In the genomic region with DNA sequence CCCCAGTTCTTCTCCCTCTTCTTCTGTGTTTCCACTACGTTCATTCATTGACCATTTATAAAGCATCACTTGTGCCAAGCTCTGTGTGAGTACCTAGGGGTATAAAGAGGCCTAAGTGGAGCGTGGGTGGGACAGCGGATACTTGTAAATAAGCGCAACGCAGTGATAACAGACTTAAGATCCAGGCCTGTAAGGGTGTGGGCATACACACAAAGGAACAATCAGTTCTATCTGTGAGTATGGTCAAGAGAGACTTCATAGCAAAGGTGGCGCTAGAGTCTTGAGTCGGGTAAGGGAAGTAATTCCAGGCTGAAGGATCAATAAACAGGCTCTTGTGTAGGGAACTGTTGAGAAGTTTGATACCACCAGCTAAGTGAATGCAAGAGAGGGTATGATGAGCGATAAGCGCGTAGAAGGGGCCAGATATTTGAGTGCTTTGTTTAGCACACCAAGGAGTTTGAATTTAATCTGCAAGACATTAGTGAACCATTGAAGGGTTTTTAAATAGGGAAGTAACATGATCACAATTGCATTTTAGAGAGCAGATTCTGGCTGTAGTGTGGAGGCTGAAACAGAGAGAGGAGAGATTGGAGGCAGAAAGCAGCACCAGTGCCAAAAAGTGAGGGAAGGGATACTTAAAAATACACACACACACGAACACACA, we compare ENCODE assay signal across 8 cellular contexts. TPM values are rescaled to one million over a fixed set of nuclear protein-coding genes. Genes with fewer than 3 reads are reported as not detected.
A peak's percentile ranks its signal among the peaks of the same experiment; 100 is the strongest.
DNase-seq lines count a peak whose midpoint lies in the region; ATAC-seq and TF ChIP-seq lines count a peak whose summit lies in the region.

No MANE protein-coding gene starts in this region.

- DNase-seq in CD4-positive, CD25-positive, alpha-beta regulatory T cell = no peak
- DNase-seq in ascending aorta (ENCODE audit: low spot score in 2 of 2) = no peak
- peak in 1 of 3 donors; percentile 38 for DNase-seq in mucosa of descending colon
- no peak for DNase-seq in middle frontal gyrus (ENCODE audit: extremely low spot score, low spot score)
- DNase-seq in kidney tubule cell (ENCODE audit: low spot score) = no peak

- no peak overlapping the region for H3K27ac ChIP-seq in CD4-positive, CD25-positive, alpha-beta regulatory T cell (ENCODE audit: insufficient read depth, low read length, poor library complexity, severe bottlenecking)
- H3K27ac ChIP-seq in HUES64 (ENCODE audit: low read depth, low read length) (no peak overlapping the region), ascending aorta (no peak overlapping the region)

- H3K4me1 Mint-ChIP-seq in CD4-positive, CD25-positive, alpha-beta regulatory T cell = peaks cover 18 to 39% (median 34%) of the 10 kb centered on the region in 4 donors

- peaks cover 6% of the 10 kb centered on the region for H3K27me3 Mint-ChIP-seq in CD4-positive, CD25-positive, alpha-beta regulatory T cell

- peak overlapping the region; percentile 92 to 98 (median 94) for H3K27ac Mint-ChIP-seq in CD4-positive, CD25-positive, alpha-beta regulatory T cell

- peak overlapping the region; percentile 88 to 95 (median 92) for H3K4me3 Mint-ChIP-seq in CD4-positive, CD25-positive, alpha-beta regulatory T cell

- H3K27me3 ChIP-seq in CD4-positive, CD25-positive, alpha-beta regulatory T cell (ENCODE audit: control insufficient read depth, insufficient read depth, low read length) = no peaks in the 10 kb centered on the region
- peaks cover 32% of the 10 kb centered on the region for H3K27me3 ChIP-seq in HUES64 (ENCODE audit: insufficient read depth, low read length)
- no peaks in the 10 kb centered on the region for H3K27me3 ChIP-seq in ascending aorta

- H3K9ac ChIP-seq in HUES64 (ENCODE audit: low read depth, low read length) = no peak overlapping the region; the same call in 1 of the 2 replicates

- no peaks in the 10 kb centered on the region for H3K9me3 ChIP-seq in CD4-positive, CD25-positive, alpha-beta regulatory T cell (ENCODE audit: control insufficient read depth in 2 of 2, low read length in 2 of 2)
- H3K9me3 ChIP-seq in HUES64 (ENCODE audit: insufficient read depth, low read depth, low read length) = no peaks in the 10 kb centered on the region
- H3K9me3 ChIP-seq in ascending aorta = no peaks in the 10 kb centered on the region
- H3K9me3 ChIP-seq in mucosa of descending colon = no peaks in the 10 kb centered on the region

- ATAC-seq in CD4-positive, CD25-positive, alpha-beta regulatory T cell (ENCODE audit: low read depth in 2 of 2) = no peak
- ATAC-seq in mucosa of descending colon (peak; percentile 9), HG02759 (IDR thresholded peaks at IDR 0.05; ENCODE audit: unreplicated experiment) (no peak)
- ATAC-seq in activated CD4-positive, CD25-positive, alpha-beta regulatory T cell treated with anti-CD3 and anti-CD28 coated beads, Interleukin-2, amount 50 U/mL, for 24 hours = no peak

- no peak for TF ChIP-seq CTCF in ascending aorta (IDR thresholded peaks at IDR 0.05)
- TF ChIP-seq CTCF in mucosa of descending colon (IDR thresholded peaks at IDR 0.05) = no peak

- WGBS in HUES64 = 63% methylated on average over 11 of the region's 11 CpGs

- H3K9me3 Mint-ChIP-seq in CD4-positive, CD25-positive, alpha-beta regulatory T cell = peaks cover 0 to 3% (median 0%) of the 10 kb centered on the region in 7 donors

- H3K36me3 ChIP-seq in CD4-positive, CD25-positive, alpha-beta regulatory T cell (ENCODE audit: control insufficient read depth, insufficient read depth, low read length) = no peaks in the 10 kb centered on the region
- H3K36me3 ChIP-seq in HUES64 (ENCODE audit: insufficient read depth, low read length) (no peaks in the 10 kb centered on the region), ascending aorta (no peaks in the 10 kb centered on the region), mucosa of descending colon (ENCODE audit: low read depth) (no peaks in the 10 kb centered on the region)

- intact Hi-C loops in ascending aorta (cut with DNase I) = loop anchor here (5.0 kb wide), 1 partner anchor 442 kb away; a partner anchor contains a TSS
- intact Hi-C loops in mucosa of descending colon (cut with DNase I, micrococcal nuclease) = loop anchor here (10.0 kb wide), 1 partner anchor 179 kb away; a partner anchor contains a TSS

- H3K4me3 ChIP-seq in CD4-positive, CD25-positive, alpha-beta regulatory T cell (ENCODE audit: low read depth, low read length) = peak overlapping the region; percentile 88
- H3K4me3 ChIP-seq in HUES64 (ENCODE audit: low read length) (peak overlapping the region; percentile 65), ascending aorta (peak overlapping the region; percentile 87 to 91), mucosa of descending colon (no peak overlapping the region)

- H3K4me1 ChIP-seq in CD4-positive, CD25-positive, alpha-beta regulatory T cell (ENCODE audit: control insufficient read depth, insufficient read depth, low read length, poor library complexity, severe bottlenecking) = peaks cover 18% of the 10 kb centered on the region
- H3K4me1 ChIP-seq in HUES64 (ENCODE audit: insufficient read depth, low read length) (peaks cover 24% of the 10 kb centered on the region), ascending aorta (peaks cover 3 to 8% of the 10 kb centered on the region in 2 donors), mucosa of descending colon (ENCODE audit: low read depth) (peaks cover 8% of the 10 kb centered on the region)

- H3K36me3 Mint-ChIP-seq in CD4-positive, CD25-positive, alpha-beta regulatory T cell = no peaks in the 10 kb centered on the region

RNA-seq across cellular contexts. Expression of a gene that starts 1.0 kb away (rescaled TPM):
- 14.9 TPM for total RNA-seq in CD4-positive, CD25-positive, alpha-beta regulatory T cell
- 1 to 10 TPM; 3.4 to 5.2 (median 3.7) TPM for polyA plus RNA-seq in CD4-positive, CD25-positive, alpha-beta regulatory T cell
- 11.1 TPM for polyA plus RNA-seq in HUES64 (2013, experiment 1 of 2)
- polyA plus RNA-seq in HUES64 (2013, experiment 2 of 2) = 10.8 TPM
- total RNA-seq in ascending aorta (12.3 TPM), mucosa of descending colon (1 to 10 TPM; 7.4 to 8.8 (median 8.5) TPM)
